28 cellular contexts compared by ENCODE assay signal in genomic region chr2:86454238-86454637, GRCh38. TPM values are rescaled to one million over a fixed set of nuclear protein-coding genes. Genes with fewer than 3 reads are reported as not detected.
A peak's percentile ranks its signal among the peaks of the same experiment; 100 is the strongest.
DNase-seq lines count a peak whose midpoint lies in the region; ATAC-seq, FAIRE-seq and TF ChIP-seq lines count a peak whose summit lies in the region.
"Had no signal": no experiment of that assay in that cellular context is flagged by ENCODE, and none has a peak within 500 bp of the region (broad histone marks: within the 10 kb centered on the region; RNA-seq: fewer than 3 reads in every experiment).

No MANE protein-coding gene starts in this region.

- TF ChIP-seq EP300 in gastroesophageal sphincter (IDR thresholded peaks at IDR 0.05), result no peak

- FAIRE-seq in pancreas (lab: Jason Lieb, UNC), result no peak
- FAIRE-seq: GM19239, kidney had no signal

- H3K36me3 ChIP-seq in heart left ventricle (peaks cover 0 to 98% (median 90%) of the 10 kb centered on the region in 9 donors), gastroesophageal sphincter (peaks cover 15 to 90% of the 10 kb centered on the region in 2 donors), pancreas (peaks cover 0 to 46% (median 28%) of the 10 kb centered on the region in 3 donors), esophagus squamous epithelium (peaks cover 8 to 95% (median 33%) of the 10 kb centered on the region in 3 donors)

- peaks cover 0 to 59% (median 36%) of the 10 kb centered on the region in 12 donors for H3K4me1 ChIP-seq in heart left ventricle
- H3K4me1 ChIP-seq in gastroesophageal sphincter, result peaks cover 7 to 55% (median 13%) of the 10 kb centered on the region in 3 donors
- H3K4me1 ChIP-seq in pancreas, result peaks cover 19 to 31% (median 23%) of the 10 kb centered on the region in 3 donors
- peaks cover 0 to 25% (median 12%) of the 10 kb centered on the region in 3 donors for H3K4me1 ChIP-seq in esophagus squamous epithelium
- H3K4me1 ChIP-seq: right lobe of liver had no signal

- no peak overlapping the region for H3K4me3 ChIP-seq in heart left ventricle
- no peak overlapping the region for H3K4me3 ChIP-seq in gastroesophageal sphincter
- no peak overlapping the region for H3K4me3 ChIP-seq in pancreas
- H3K4me3 ChIP-seq in esophagus squamous epithelium, result no peak overlapping the region
- H3K4me3 ChIP-seq: lung, mucosa of descending colon, PC-9, right lobe of liver had no signal

- TF ChIP-seq POLR2A in heart left ventricle (IDR thresholded peaks at IDR 0.05), result no peak
- no peak for TF ChIP-seq POLR2A in gastroesophageal sphincter (IDR thresholded peaks at IDR 0.05)
- TF ChIP-seq POLR2A in esophagus squamous epithelium (IDR thresholded peaks at IDR 0.05), result no peak

- no peaks in the 10 kb centered on the region for H3K9me3 ChIP-seq in heart left ventricle
- H3K9me3 ChIP-seq in gastroesophageal sphincter, result no peaks in the 10 kb centered on the region
- no peaks in the 10 kb centered on the region for H3K9me3 ChIP-seq in pancreas
- no peaks in the 10 kb centered on the region for H3K9me3 ChIP-seq in esophagus squamous epithelium
- H3K9me3 ChIP-seq: mucosa of descending colon, right lobe of liver had no signal

- TF ChIP-seq CTCF in heart left ventricle (IDR thresholded peaks at IDR 0.05), result no peak
- TF ChIP-seq CTCF in gastroesophageal sphincter (IDR thresholded peaks at IDR 0.05), result no peak
- TF ChIP-seq CTCF in pancreas (IDR thresholded peaks at IDR 0.05), result no peak
- no peak for TF ChIP-seq CTCF in esophagus squamous epithelium (IDR thresholded peaks at IDR 0.05)

- DNase-seq in heart left ventricle (no peak), Right ventricle myocardium inferior (ENCODE audit: missing footprints) (no peak), pancreas (no peak), DMS153 treated with DMSO at 0.1 percent for 48 hours (lab: John Stamatoyannopoulos, UW; ENCODE audit: unreplicated experiment) (no peak), esophagus squamous epithelium (lab: John Stamatoyannopoulos, UW) (no peak)
- DNase-seq in stimulated activated CD4-positive, alpha-beta T cell treated with anti-CD3 and anti-CD28 coated beads, Interleukin-4, amount 100 ng/mL, for 24 hours, result no peak
- DNase-seq: activated CD4-positive, alpha-beta T cell treated with anti-CD3 and anti-CD28 coated beads, Interleukin-2, amount 10 ng/mL, durations not matched to agents 24 days and 14 days; aorta; DMS153; glutamatergic neuron; H9; kidney; NCI-H2171; NCI-H524 treated with DMSO at 0.1 percent for 48 hours; nephron progenitor cell; right lobe of liver; SIG-M5; stimulated activated CD4-positive, alpha-beta T cell treated with anti-CD3 and anti-CD28 coated beads, Interleukin-15, amount 100 ng/mL, for 24 hours; stimulated activated naive CD4-positive, alpha-beta T cell treated with Interleukin-2 at 50 U/mL for 16 hours; T1000 had no signal

- peak in 2 of 4 donors; percentile 10 to 17 for ATAC-seq in heart left ventricle
- ATAC-seq in Right ventricle myocardium inferior, result no peak
- ATAC-seq in gastroesophageal sphincter, result no peak
- peak; percentile 9 to 55 (median 20) for ATAC-seq in pancreas
- no peak for ATAC-seq in HG03196 (IDR thresholded peaks at IDR 0.05; ENCODE audit: unreplicated experiment)
- ATAC-seq: activated naive CD4-positive, alpha-beta T cell treated with anti-CD3 and anti-CD28 coated beads, Interleukin-2, amount 50 U/mL, for 72 hours had no signal

- H3K27me3 ChIP-seq in heart left ventricle (no peaks in the 10 kb centered on the region), gastroesophageal sphincter (no peaks in the 10 kb centered on the region), pancreas (no peaks in the 10 kb centered on the region), esophagus squamous epithelium (no peaks in the 10 kb centered on the region)
- H3K27me3 ChIP-seq: right lobe of liver had no signal

- intact Hi-C loops in heart left ventricle (cut with DNase I) (loop anchor here in 1 of 10 donors (5.0 kb wide), 1 partner anchor 108 kb away; the partner anchor contains the start of gene CHMP3), Right ventricle myocardium inferior (cut with DNase I) (no loop called here), pancreas (cut with DNase I) (no loop called here), esophagus squamous epithelium (cut with DNase I) (no loop called here)

- H3K27ac ChIP-seq in heart left ventricle (peak overlapping the region in 8 of 12 donors; percentile 8 to 44 (median 18)), gastroesophageal sphincter (peak overlapping the region; percentile 7 to 26 (median 18)), pancreas (peak overlapping the region in 2 of 4 donors; percentile 48 to 52), esophagus squamous epithelium (peak overlapping the region in 1 of 4 donors; percentile 28)
- H3K27ac ChIP-seq: parathyroid adenoma, PC-9, right lobe of liver had no signal

RNA-seq across cellular contexts. Expression of gene KDM3A, which starts 13.1 kb away (rescaled TPM):
- total RNA-seq in heart left ventricle, result 10 to 100 TPM; 17.7 to 44.0 (median 35.4) TPM
- polyA plus RNA-seq in heart left ventricle, result 10 to 100 TPM; 13.5 to 25.4 TPM
- total RNA-seq in Right ventricle myocardium inferior, result 29.5 TPM
- total RNA-seq in gastroesophageal sphincter, result 10 to 100 TPM; 40.5 to 81.8 (median 63.2) TPM
- total RNA-seq in pancreas, result 10 to 100 TPM; 21.6 to 35.4 (median 28.3) TPM
- 10 to 100 TPM; 15.4 to 23.0 TPM for polyA plus RNA-seq in pancreas
- 10 to 100 TPM; 22.0 to 60.7 (median 23.9) TPM for total RNA-seq in esophagus squamous epithelium

Comparison
In these comparisons a context has a peak if more than half of its experiments do, and no peak if none do; other contexts are left out.
1. ATAC-seq: peak in pancreas (4 of 4); none in Right ventricle myocardium inferior (single experiment), gastroesophageal sphincter (single experiment) and HG03196 (single experiment).